In the genomic region with DNA sequence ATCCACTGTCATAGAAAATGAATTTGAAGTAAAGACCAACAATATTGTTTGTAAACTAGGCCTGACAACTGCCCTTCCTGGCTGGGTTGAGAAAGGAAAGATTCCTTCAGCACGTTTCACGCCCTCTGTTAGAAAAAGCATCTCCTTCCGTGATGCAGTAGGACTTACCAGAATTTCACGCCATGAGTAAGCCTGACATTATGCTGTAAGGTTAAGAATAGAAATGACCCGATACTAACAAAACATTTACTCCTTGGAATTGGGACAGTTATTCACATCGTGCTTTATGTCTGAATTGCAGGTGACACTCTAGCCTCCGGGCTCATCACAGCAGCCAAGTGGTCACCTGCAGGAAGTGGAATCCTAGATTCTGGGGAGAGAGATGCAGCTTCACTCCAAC, we compare ENCODE assay signal across 13 cellular contexts. TPM values are rescaled to one million over a fixed set of nuclear protein-coding genes. Genes with fewer than 3 reads are reported as not detected.
DNase-seq lines count a peak whose midpoint lies in the region; ATAC-seq and TF ChIP-seq lines count a peak whose summit lies in the region.
"Had no signal": no experiment of that assay in that cellular context is flagged by ENCODE, and none has a peak within 500 bp of the region (broad histone marks: within the 10 kb centered on the region; RNA-seq: fewer than 3 reads in every experiment).

No MANE protein-coding gene starts in this region.

- CTCF ChIA-PET in OCI-LY7 (lab: Charles Lee; ENCODE audit: unreplicated experiment): no interaction called here

- H3K4me2 ChIP-seq in mesenchymal stem cell (ENCODE audit: low read length, poor library complexity, severe bottlenecking): no peak overlapping the region
- H3K4me2 ChIP-seq in OCI-LY7 (ENCODE audit: low read length): no peak overlapping the region

- TF ChIP-seq CTCF in astrocyte of the spinal cord (IDR thresholded peaks at IDR 0.05; ENCODE audit: low read depth, low read length) (no peak), left lung (IDR thresholded peaks at IDR 0.05) (no peak), OCI-LY7 (conservative IDR thresholded peaks at IDR 0.05; ENCODE audit: low read length) (no peak)

- H4K91ac ChIP-seq in mesenchymal stem cell (ENCODE audit: low read length): no peak overlapping the region

- ATAC-seq in left lung: no peak

- H4K20me1 ChIP-seq in OCI-LY7 (ENCODE audit: insufficient read depth, low read length): no peaks in the 10 kb centered on the region

- no peak overlapping the region for H3K14ac ChIP-seq in mesenchymal stem cell (ENCODE audit: low read length in 2 of 2)

- peak overlapping the region; percentile 21 to 23 for H3K18ac ChIP-seq in mesenchymal stem cell (ENCODE audit: low read depth in 1 of 2, low read length in 2 of 2)

- peak overlapping the region; percentile 99 for H3K27ac ChIP-seq in mesenchymal stem cell (ENCODE audit: low read length, poor library complexity, severe bottlenecking)
- H3K27ac ChIP-seq in left lung: no peak overlapping the region
- no peak overlapping the region for H3K27ac ChIP-seq in OCI-LY7 (ENCODE audit: low read depth, low read length, poor library complexity, severe bottlenecking)
- H3K27ac ChIP-seq: colonic mucosa, right atrium auricular region, RWPE1 had no signal

- DNase-seq in DMS53 treated with DMSO at 0.1 percent for 48 hours (lab: John Stamatoyannopoulos, UW; ENCODE audit: unreplicated experiment) (peak; percentile 71), NCI-H2029 (lab: John Stamatoyannopoulos, UW) (peak; percentile 46), astrocyte of the spinal cord (ENCODE audit: low read depth, low spot score) (peak; percentile 87), mesenchymal stem cell (peak; percentile 93), left lung (no peak), anterior cingulate cortex (lab: John Stamatoyannopoulos, UW) (no peak), OCI-LY7 (ENCODE audit: low spot score) (no peak)
- no peak for DNase-seq in effector CD8-positive, alpha-beta T cell (lab: John Stamatoyannopoulos, UW)
- DNase-seq: colonic mucosa, NCI-H1930 had no signal

- H3K4me3 ChIP-seq in astrocyte of the spinal cord (ENCODE audit: low read depth, low read length): no peak overlapping the region
- H3K4me3 ChIP-seq in mesenchymal stem cell (ENCODE audit: insufficient read depth in 1 of 2, low read depth in 1 of 2, low read length in 2 of 2): no peak overlapping the region
- no peak overlapping the region for H3K4me3 ChIP-seq in left lung
- H3K4me3 ChIP-seq in OCI-LY7 (ENCODE audit: low read depth, low read length, poor library complexity, severe bottlenecking): no peak overlapping the region
- H3K4me3 ChIP-seq: colonic mucosa, hepatocyte, right atrium auricular region had no signal

- BruUV-seq in OCI-LY7 (replicated peaks; lab: Mats Ljungman, UMichigan): no TSS peak

- POLR2A ChIA-PET in OCI-LY7 (lab: Charles Lee): no interaction called here

- H3K4me1 ChIP-seq in mesenchymal stem cell (ENCODE audit: control insufficient read depth, insufficient read depth, low read depth, low read length) (peaks cover 16% of the 10 kb centered on the region), left lung (no peaks in the 10 kb centered on the region), OCI-LY7 (ENCODE audit: insufficient read depth, low read length, poor library complexity, severe bottlenecking) (no peaks in the 10 kb centered on the region)
- H3K4me1 ChIP-seq: colonic mucosa, right atrium auricular region had no signal

- no peaks in the 10 kb centered on the region for H3K79me2 ChIP-seq in OCI-LY7 (ENCODE audit: insufficient read depth, low read depth, low read length)
- H3K79me2 ChIP-seq: hepatocyte had no signal

- H3K9me3 ChIP-seq in mesenchymal stem cell (ENCODE audit: control insufficient read depth, low read length) (no peaks in the 10 kb centered on the region), left lung (no peaks in the 10 kb centered on the region), OCI-LY7 (ENCODE audit: low read length) (no peaks in the 10 kb centered on the region)
- H3K9me3 ChIP-seq: colonic mucosa, right atrium auricular region had no signal

- intact Hi-C loops in left lung (cut with DNase I): no loop called here
- intact Hi-C loops in OCI-LY7 (cut with micrococcal nuclease; ENCODE audit: unreplicated experiment): no loop called here

- no peak overlapping the region for H2BK120ac ChIP-seq in mesenchymal stem cell (ENCODE audit: low read depth, low read length)

- H3K27me3 ChIP-seq in mesenchymal stem cell (ENCODE audit: control insufficient read depth in 1 of 2, insufficient read depth in 1 of 2, low read length in 2 of 2) (no peaks in the 10 kb centered on the region), left lung (no peaks in the 10 kb centered on the region)
- H3K27me3 ChIP-seq: colonic mucosa, hepatocyte, right atrium auricular region had no signal

- no peak overlapping the region for H2BK12ac ChIP-seq in mesenchymal stem cell (ENCODE audit: low read length in 2 of 2)

- no peak overlapping the region for H3K4ac ChIP-seq in mesenchymal stem cell (ENCODE audit: low read depth in 1 of 2, low read length in 2 of 2)

- no peak overlapping the region for H2BK15ac ChIP-seq in mesenchymal stem cell (ENCODE audit: low read depth, poor library complexity, severe bottlenecking)

- H3K23ac ChIP-seq in mesenchymal stem cell (ENCODE audit: low read length in 2 of 2): no peak overlapping the region

- in situ Hi-C loops in astrocyte of the spinal cord (cut with HindIII; ENCODE audit: low sequenced_read_pairs): no loop called here

- H3K79me1 ChIP-seq in mesenchymal stem cell (replicated peaks; ENCODE audit: low read length, poor library complexity, severe bottlenecking): no peaks in the 10 kb centered on the region

- H2BK5ac ChIP-seq in mesenchymal stem cell (ENCODE audit: low read depth, low read length, poor library complexity, severe bottlenecking): peak overlapping the region; percentile 74

- peak overlapping the region; percentile 64 for H4K8ac ChIP-seq in mesenchymal stem cell (ENCODE audit: low read length)

- H2AK5ac ChIP-seq in mesenchymal stem cell (ENCODE audit: low read length, severe bottlenecking): peak overlapping the region; percentile 3

- peak overlapping the region; percentile 23 for H2AFZ ChIP-seq in mesenchymal stem cell (ENCODE audit: low read depth, low read length)
- no peak overlapping the region for H2AFZ ChIP-seq in OCI-LY7 (ENCODE audit: low read length)
- H2AFZ ChIP-seq: hepatocyte had no signal

- H3K9me2 ChIP-seq in OCI-LY7 (ENCODE audit: insufficient read depth, low read length): no peaks in the 10 kb centered on the region

- WGBS in mesenchymal stem cell: 20% methylated on average over 7 of the region's 7 CpGs

- H3K9ac ChIP-seq in mesenchymal stem cell (ENCODE audit: low read length): no peak overlapping the region

- H3K36me3 ChIP-seq in mesenchymal stem cell (ENCODE audit: control insufficient read depth in 1 of 2, insufficient read depth in 2 of 2, low read depth in 1 of 2, low read length in 2 of 2) (no peaks in the 10 kb centered on the region), left lung (no peaks in the 10 kb centered on the region), OCI-LY7 (ENCODE audit: insufficient read depth, low read length) (no peaks in the 10 kb centered on the region)
- H3K36me3 ChIP-seq: colonic mucosa, right atrium auricular region had no signal

RNA-seq across cellular contexts. Expression of a gene that starts 17.6 kb away (rescaled TPM):
- 0.04 TPM for polyA plus RNA-seq in mesenchymal stem cell (2013, experiment 1 of 2)
- polyA plus RNA-seq in mesenchymal stem cell (2013, experiment 2 of 2): 0.21 TPM
- 1 to 10 TPM in 1 of 2 donors, under 1 TPM in 1; 0.52 to 2.3 TPM for total RNA-seq in left lung
- not detected in 2 replicates for total RNA-seq in OCI-LY7 (2014; rRNA removed; shearing (Covaris generic))
- total RNA-seq in OCI-LY7 (2022): not detected in 2 replicates
- total RNA-seq: colonic mucosa, hepatocyte, right atrium auricular region had no signal
- polyA plus RNA-seq: hepatocyte had no signal

Comparison
In these comparisons a context has a peak if more than half of its experiments do, and no peak if none do; other contexts are left out.
1. DNase-seq: peak in DMS53 treated with DMSO at 0.1 percent for 48 hours (single experiment), NCI-H2029 (single experiment), astrocyte of the spinal cord (single experiment) and mesenchymal stem cell (single experiment); none in effector CD8-positive, alpha-beta T cell (single experiment), left lung (0 of 2), anterior cingulate cortex (0 of 58) and OCI-LY7 (single experiment).